In the genomic region with DNA sequence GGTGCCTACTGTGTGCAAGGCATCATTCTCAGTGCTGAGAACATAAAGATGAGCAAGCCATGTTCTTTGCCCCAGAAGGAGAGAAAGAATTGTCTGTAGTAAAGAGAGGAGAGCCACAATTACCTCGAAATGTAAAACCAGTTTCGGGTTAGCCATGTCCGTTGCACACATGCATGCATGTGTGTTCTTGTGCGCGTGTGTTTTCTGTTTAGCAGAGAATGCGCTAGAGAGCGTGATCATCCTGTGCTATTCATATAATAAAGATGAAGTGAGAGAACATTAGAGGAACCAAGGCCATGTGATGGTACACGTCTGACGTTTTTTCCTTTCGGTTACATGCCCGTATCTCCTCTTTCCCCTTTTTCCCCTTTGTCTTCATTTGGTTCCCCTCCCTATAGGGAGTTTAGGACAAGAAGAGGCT, we compare ENCODE assay signal across 8 cellular contexts.
DNase-seq lines count a peak whose midpoint lies in the region; ATAC-seq and TF ChIP-seq lines count a peak whose summit lies in the region.

No MANE protein-coding gene starts in this region.

- H3K27ac Mint-ChIP-seq in CD4-positive, alpha-beta memory T cell: peak overlapping the region in 3 of 7 donors; percentile 97 to 100 (median 98)

- H3K27ac ChIP-seq in CD4-positive, alpha-beta memory T cell (ENCODE audit: low read depth, low read length): peak overlapping the region; percentile 96
- H3K27ac ChIP-seq in brain microvascular endothelial cell: no peak overlapping the region

- H3K9me3 Mint-ChIP-seq in CD4-positive, alpha-beta memory T cell: peaks cover 0 to 1% (median 0%) of the 10 kb centered on the region in 8 donors

- no peaks in the 10 kb centered on the region for H3K27me3 ChIP-seq in CD4-positive, alpha-beta memory T cell (ENCODE audit: insufficient read depth, low read length)
- no peaks in the 10 kb centered on the region for H3K27me3 ChIP-seq in brain microvascular endothelial cell (replicated peaks)

- CTCF ChIA-PET in CD4-positive, alpha-beta memory T cell (lab: Charles Lee; ENCODE audit: partially characterized antibody): interaction anchor here (0.7 to 13.3 kb wide), 6 partner anchors 10 to 80 kb away, joined by 3 to 308 read pairs (median 4); no protein-coding TSS in a partner anchor

- POLR2A ChIA-PET in CD4-positive, alpha-beta memory T cell (lab: Charles Lee; ENCODE audit: partially characterized antibody): interaction anchor here (0.9 to 18.3 kb wide), 8 partner anchors 8 to 76 kb away, joined by 4 to 1422 read pairs (median 21); no protein-coding TSS in a partner anchor

- peak in 2 of 5 donors; percentile 36 to 47 for DNase-seq in CD4-positive, alpha-beta memory T cell
- DNase-seq in germinal center (ENCODE audit: low spot score) (peak; percentile 37), NCI-H1417 treated with DMSO at 0.1 percent for 48 hours (lab: John Stamatoyannopoulos, UW) (no peak), brain microvascular endothelial cell (no peak), NCI-H2227 treated with DMSO at 0.1 percent for 48 hours (lab: John Stamatoyannopoulos, UW) (no peak), NCI-H446 treated with DMSO at 0.1 percent for 48 hours (lab: John Stamatoyannopoulos, UW) (no peak)

- H3K9me3 ChIP-seq in CD4-positive, alpha-beta memory T cell (ENCODE audit: control insufficient read depth in 1 of 2, low read length in 2 of 2): no peaks in the 10 kb centered on the region

- H3K4me1 ChIP-seq in CD4-positive, alpha-beta memory T cell (ENCODE audit: insufficient read depth, low read length): peaks cover 100% of the 10 kb centered on the region

- in situ Hi-C loops in brain microvascular endothelial cell (cut with HindIII; ENCODE audit: low pct_ligation_motif_present, low sequenced_read_pairs): no loop called here

- peak overlapping the region in 1 of 2 donors; percentile 39 for H3K4me3 ChIP-seq in CD4-positive, alpha-beta memory T cell (ENCODE audit: low read length in 2 of 2)
- H3K4me3 ChIP-seq in brain microvascular endothelial cell (ENCODE audit: low read depth, low read length): no peak overlapping the region

- peaks cover 0 to 78% (median 39%) of the 10 kb centered on the region in 4 donors for H3K4me1 Mint-ChIP-seq in CD4-positive, alpha-beta memory T cell

- H3K36me3 ChIP-seq in CD4-positive, alpha-beta memory T cell (ENCODE audit: insufficient read depth, low read length): peaks cover 4% of the 10 kb centered on the region
- no peaks in the 10 kb centered on the region for H3K36me3 ChIP-seq in brain microvascular endothelial cell (replicated peaks)

- no peaks in the 10 kb centered on the region for H3K27me3 Mint-ChIP-seq in CD4-positive, alpha-beta memory T cell

- intact Hi-C loops in CD4-positive, alpha-beta memory T cell (cut with micrococcal nuclease): loop anchor here (5.0 to 10.0 kb wide), 2 partner anchors 296 to 439 kb away; a partner anchor contains a TSS

- no peak for TF ChIP-seq CTCF in brain microvascular endothelial cell (IDR thresholded peaks at IDR 0.05; ENCODE audit: low read depth, low read length, missing control alignments)

- peaks cover 52 to 67% of the 10 kb centered on the region in 2 donors for H3K36me3 Mint-ChIP-seq in CD4-positive, alpha-beta memory T cell

- H3K4me3 Mint-ChIP-seq in CD4-positive, alpha-beta memory T cell: peak overlapping the region in 2 of 8 donors; percentile 80 to 82

- peak; percentile 35 for ATAC-seq in GM19455 (IDR thresholded peaks at IDR 0.05; ENCODE audit: unreplicated experiment)
- ATAC-seq in HG03457 (IDR thresholded peaks at IDR 0.05; ENCODE audit: unreplicated experiment): peak; percentile 32
